Comparison of ENCODE assay signal across 13 cellular contexts in the genomic region with DNA sequence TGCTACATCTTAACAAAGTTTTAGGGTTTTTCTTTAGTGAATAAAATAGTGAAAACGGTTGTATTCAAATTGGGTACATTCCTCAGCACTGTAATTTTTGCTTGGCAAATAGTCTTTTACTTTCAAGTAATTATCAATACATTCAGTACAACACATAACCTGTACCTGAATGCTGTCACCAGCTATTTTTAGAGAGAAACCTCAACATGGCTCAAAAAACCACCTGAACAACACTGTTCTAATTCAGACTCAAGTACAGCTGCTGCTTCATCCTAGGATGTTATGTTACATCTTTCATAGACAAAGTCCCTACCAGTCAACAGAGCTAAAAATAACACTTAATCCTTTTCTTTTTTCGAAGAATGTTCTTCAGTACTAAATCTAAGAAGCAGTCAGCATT. TPM values are rescaled to one million over a fixed set of nuclear protein-coding genes. Genes with fewer than 3 reads are reported as not detected.
DNase-seq lines count a peak whose midpoint lies in the region; ATAC-seq lines count a peak whose summit lies in the region.
"Had no signal": no experiment of that assay in that cellular context is flagged by ENCODE, and none has a peak within 500 bp of the region (broad histone marks: within the 10 kb centered on the region; RNA-seq: fewer than 3 reads in every experiment).

No MANE protein-coding gene starts in this region.

- H3K4me1 Mint-ChIP-seq in activated CD4-positive, alpha-beta T cell treated with anti-CD3 and anti-CD28 coated beads, Interleukin-2, amount 10 ng/mL, durations not matched to agents 24 days and 14 days = peaks cover 11% of the 10 kb centered on the region
- peaks cover 2% of the 10 kb centered on the region for H3K4me1 Mint-ChIP-seq in memory B cell

- ATAC-seq in GM19463 (IDR thresholded peaks at IDR 0.05; ENCODE audit: unreplicated experiment) (peak; percentile 59), HG03342 (IDR thresholded peaks at IDR 0.05; ENCODE audit: unreplicated experiment) (peak; percentile 52), memory B cell (ENCODE audit: low read depth) (no peak), HG03175 (IDR thresholded peaks at IDR 0.05; ENCODE audit: unreplicated experiment) (no peak), HG02642 (IDR thresholded peaks at IDR 0.05; ENCODE audit: poor library complexity, unreplicated experiment) (no peak)
- ATAC-seq: upper lobe of right lung had no signal

- no peaks in the 10 kb centered on the region for H3K9me3 Mint-ChIP-seq in activated CD4-positive, alpha-beta T cell treated with anti-CD3 and anti-CD28 coated beads, Interleukin-2, amount 10 ng/mL, durations not matched to agents 24 days and 14 days
- no peaks in the 10 kb centered on the region for H3K9me3 Mint-ChIP-seq in memory B cell
- H3K9me3 Mint-ChIP-seq: activated T-helper 2 cell treated with anti-CD3 and anti-CD28 coated beads, Interferon-gamma antibody, Interleukin-2, Interleukin-4, amounts not matched to agents 10 μg/mL and 5 μg/mL and 100 μg/mL, durations not matched to agents 14 hours and 24 hours and 36 hours had no signal

- H3K27me3 Mint-ChIP-seq in activated CD4-positive, alpha-beta T cell treated with anti-CD3 and anti-CD28 coated beads, Interleukin-2, amount 10 ng/mL, durations not matched to agents 24 days and 14 days = no peaks in the 10 kb centered on the region
- no peaks in the 10 kb centered on the region for H3K27me3 Mint-ChIP-seq in memory B cell

- no peak for DNase-seq in activated CD4-positive, alpha-beta T cell treated with anti-CD3 and anti-CD28 coated beads, Interleukin-2, amount 10 ng/mL, durations not matched to agents 24 days and 14 days
- no peak for DNase-seq in activated CD4-positive, alpha-beta T cell treated with anti-CD3 and anti-CD28 coated beads for 1 hour
- DNase-seq in memory B cell (ENCODE audit: low spot score in 2 of 2) (no peak), NCI-H1930 (lab: John Stamatoyannopoulos, UW) (no peak)
- DNase-seq: heart right ventricle, IMR-90, NCI-H524, upper lobe of right lung had no signal

- no peak overlapping the region for H3K4me3 Mint-ChIP-seq in activated CD4-positive, alpha-beta T cell treated with anti-CD3 and anti-CD28 coated beads, Interleukin-2, amount 10 ng/mL, durations not matched to agents 24 days and 14 days
- H3K4me3 Mint-ChIP-seq in memory B cell = no peak overlapping the region

- peak overlapping the region; percentile 17 for H3K27ac Mint-ChIP-seq in activated CD4-positive, alpha-beta T cell treated with anti-CD3 and anti-CD28 coated beads, Interleukin-2, amount 10 ng/mL, durations not matched to agents 24 days and 14 days
- peak overlapping the region; percentile 80 for H3K27ac Mint-ChIP-seq in memory B cell
- H3K27ac Mint-ChIP-seq: activated T-helper 2 cell treated with anti-CD3 and anti-CD28 coated beads, Interferon-gamma antibody, Interleukin-2, Interleukin-4, amounts not matched to agents 10 μg/mL and 5 μg/mL and 100 μg/mL, durations not matched to agents 14 hours and 24 hours and 36 hours had no signal

- intact Hi-C loops in activated CD4-positive, alpha-beta T cell treated with anti-CD3 and anti-CD28 coated beads, Interleukin-2, amount 10 ng/mL, durations not matched to agents 24 days and 14 days (cut with micrococcal nuclease) = no loop called here

- H3K36me3 Mint-ChIP-seq in activated CD4-positive, alpha-beta T cell treated with anti-CD3 and anti-CD28 coated beads, Interleukin-2, amount 10 ng/mL, durations not matched to agents 24 days and 14 days (ENCODE audit: low read depth) = peaks cover 79% of the 10 kb centered on the region
- H3K36me3 Mint-ChIP-seq in memory B cell = peaks cover 37% of the 10 kb centered on the region

RNA-seq across cellular contexts. Expression of a gene that starts 20.6 kb away (rescaled TPM):
- 183 and 187 TPM in 2 replicates for total RNA-seq in activated CD4-positive, alpha-beta T cell treated with anti-CD3 and anti-CD28 coated beads, Interleukin-2, amount 10 ng/mL, durations not matched to agents 24 days and 14 days

Comparison
In these comparisons a context has a peak if more than half of its experiments do, and no peak if none do; other contexts are left out.
1. ATAC-seq: peak in GM19463 (single experiment) and HG03342 (single experiment); none in memory B cell (single experiment), HG03175 (single experiment) and HG02642 (single experiment).